In genomic region chr17:74776044-74776962, GRCh38 we compare ENCODE assay signal across 8 cellular contexts. TPM values are rescaled to one million over a fixed set of nuclear protein-coding genes. Genes with fewer than 3 reads are reported as not detected.
DNase-seq lines count a peak whose midpoint lies in the region; TF ChIP-seq lines count a peak whose summit lies in the region.

Gene NAT9 (minus strand): TSS chr17:74776345. CDS start chr17:74775698, 647 bp downstream.

- peak within 1 kb of the TSS; percentile 99 for H3K4me3 Mint-ChIP-seq in nephron progenitor cell
- peak within 1 kb of the TSS; percentile 99 for H3K4me3 Mint-ChIP-seq in stimulated activated naive CD8-positive, alpha-beta T cell treated with anti-CD3 and anti-CD28 coated beads, Interleukin-15, Interleukin-2, amounts not matched to agents 100 ng/mL and 50 ng/mL, for 24 hours

- H3K27ac Mint-ChIP-seq in nephron progenitor cell = peak within 1 kb of the TSS; percentile 95
- peak within 1 kb of the TSS; percentile 96 for H3K27ac Mint-ChIP-seq in stimulated activated naive CD8-positive, alpha-beta T cell treated with anti-CD3 and anti-CD28 coated beads, Interleukin-15, Interleukin-2, amounts not matched to agents 100 ng/mL and 50 ng/mL, for 24 hours

- DNase-seq in EL (peak; percentile 96), H7 (peak; percentile 100), MG63 (peak; percentile 98), SHP77 (lab: John Stamatoyannopoulos, UW) (peak; percentile 96 to 99), fibroblast of the conjunctiva (ENCODE audit: low read depth) (peak; percentile 87), nephron progenitor cell (peak; percentile 100)
- DNase-seq in activated effector memory CD4-positive, alpha-beta T cell treated with Interleukin-2 at 50 U/mL for 16 hours = peak; percentile 99

- H3K36me3 Mint-ChIP-seq in nephron progenitor cell (ENCODE audit: low read depth) = peaks cover 19% of the 10 kb centered on the region
- peaks cover 32% of the 10 kb centered on the region for H3K36me3 Mint-ChIP-seq in stimulated activated naive CD8-positive, alpha-beta T cell treated with anti-CD3 and anti-CD28 coated beads, Interleukin-15, Interleukin-2, amounts not matched to agents 100 ng/mL and 50 ng/mL, for 24 hours (ENCODE audit: low read depth)

- no peaks in the 10 kb centered on the region for H3K27me3 Mint-ChIP-seq in nephron progenitor cell (ENCODE audit: low read depth, poor library complexity)
- no peaks in the 10 kb centered on the region for H3K27me3 Mint-ChIP-seq in stimulated activated naive CD8-positive, alpha-beta T cell treated with anti-CD3 and anti-CD28 coated beads, Interleukin-15, Interleukin-2, amounts not matched to agents 100 ng/mL and 50 ng/mL, for 24 hours

- H3K36me3 ChIP-seq in H7 (replicated peaks; ENCODE audit: control insufficient read depth, insufficient read depth, low read length) (peaks cover 26% of the 10 kb centered on the region), MG63 (peaks cover 43% of the 10 kb centered on the region)

- H3K9me3 ChIP-seq in MG63 = no peaks in the 10 kb centered on the region

- H3K9me3 Mint-ChIP-seq in nephron progenitor cell = no peaks in the 10 kb centered on the region
- no peaks in the 10 kb centered on the region for H3K9me3 Mint-ChIP-seq in stimulated activated naive CD8-positive, alpha-beta T cell treated with anti-CD3 and anti-CD28 coated beads, Interleukin-15, Interleukin-2, amounts not matched to agents 100 ng/mL and 50 ng/mL, for 24 hours

- H3K4me3 ChIP-seq in H7 (ENCODE audit: insufficient read depth, low read depth, low read length) = peak within 1 kb of the TSS; percentile 51
- peak within 1 kb of the TSS; percentile 86 for H3K4me3 ChIP-seq in MG63

- TF ChIP-seq CTCF in nephron progenitor cell (IDR thresholded peaks at IDR 0.05) = no peak

- peaks cover 36% of the 10 kb centered on the region for H3K4me1 Mint-ChIP-seq in nephron progenitor cell
- H3K4me1 Mint-ChIP-seq in stimulated activated naive CD8-positive, alpha-beta T cell treated with anti-CD3 and anti-CD28 coated beads, Interleukin-15, Interleukin-2, amounts not matched to agents 100 ng/mL and 50 ng/mL, for 24 hours (ENCODE audit: low read depth) = peaks cover 66% of the 10 kb centered on the region

- H3K27me3 ChIP-seq in H7 (ENCODE audit: control insufficient read depth, insufficient read depth, low read length) (no peaks in the 10 kb centered on the region), MG63 (no peaks in the 10 kb centered on the region)

RNA-seq across cellular contexts. Expression of gene NAT9, which starts in this region (rescaled TPM):
- 47.9 and 73.3 TPM in 2 replicates for total RNA-seq in H7 (2014; rRNA removed; shearing (Covaris generic))
- total RNA-seq in MG63 (2014; rRNA removed; shearing (Covaris generic); ENCODE audit: low replicate concordance) = 46.8 and 51.6 TPM in 2 replicates

Comparison
In these comparisons a context has a peak if more than half of its experiments do, and no peak if none do; other contexts are left out.
1. Peak in every context shown above with its lines: DNase-seq and H3K4me3 ChIP-seq.